ENCODE assay signal across 8 cellular contexts in the genomic region with DNA sequence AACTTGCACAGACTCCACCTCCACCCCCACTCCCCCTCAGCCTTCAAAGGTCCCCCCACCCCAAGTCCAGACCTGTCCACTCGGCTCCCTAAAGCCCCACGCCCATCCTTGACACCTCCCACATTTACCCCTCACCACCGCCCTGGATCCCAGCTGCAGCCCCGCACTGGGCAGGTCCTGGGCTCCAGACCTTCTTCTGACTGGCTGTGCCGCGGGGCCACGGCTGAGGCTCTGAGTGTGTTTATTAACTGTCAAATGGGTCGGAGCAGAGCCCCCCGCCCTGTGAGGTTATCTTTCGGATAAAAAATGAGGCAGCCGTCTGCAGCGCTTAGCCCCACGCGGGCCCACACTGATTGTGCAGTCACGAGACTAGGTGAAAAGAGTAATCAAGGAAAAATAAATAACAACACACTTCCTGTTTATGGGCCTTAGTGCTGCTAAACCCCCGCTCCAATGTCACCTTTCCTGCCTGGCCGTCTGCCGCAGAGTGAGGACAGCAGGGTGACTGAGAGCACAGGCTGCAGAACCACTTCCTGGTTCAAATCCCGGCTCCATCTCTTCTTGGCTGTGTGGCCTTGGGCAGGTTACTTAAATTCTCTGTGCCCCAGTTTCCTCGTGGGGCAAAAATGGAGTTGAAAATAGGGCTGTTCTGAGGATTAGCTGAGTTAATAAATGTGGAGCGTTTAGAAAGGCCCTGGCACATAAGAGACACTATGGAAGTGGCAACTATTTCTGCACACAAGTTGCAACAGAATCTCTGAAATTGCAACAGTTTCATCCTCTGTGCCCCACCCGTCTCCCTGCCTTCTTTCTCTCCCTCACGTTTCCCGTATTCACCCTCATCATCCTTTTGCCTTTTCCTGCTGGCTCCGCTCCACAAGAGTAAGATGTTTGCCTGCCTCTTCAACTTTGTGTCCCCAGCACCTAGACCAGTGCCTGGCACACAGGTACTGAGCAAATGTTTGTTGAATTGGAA. TPM values are rescaled to one million over a fixed set of nuclear protein-coding genes. Genes with fewer than 3 reads are reported as not detected.
DNase-seq lines count a peak whose midpoint lies in the region; ATAC-seq and TF ChIP-seq lines count a peak whose summit lies in the region.

No MANE protein-coding gene starts in this region.

- H3K27me3 Mint-ChIP-seq in natural killer cell treated with Interleukin-12 subunit alpha and Interleukin-12 subunit beta and Interleukin-15 and Interleukin-18, amount 100 ng/mL, for 72 hours: no peaks in the 10 kb centered on the region

- peaks cover 7% of the 10 kb centered on the region for H3K36me3 Mint-ChIP-seq in natural killer cell treated with Interleukin-12 subunit alpha and Interleukin-12 subunit beta and Interleukin-15 and Interleukin-18, amount 100 ng/mL, for 72 hours

- peak overlapping the region; percentile 43 to 65 for H3K9ac ChIP-seq in duodenal mucosa (ENCODE audit: low read depth in 1 of 2, low read length in 2 of 2)

- TF ChIP-seq CTCF in C4-2B (conservative IDR thresholded peaks at IDR 0.05): no peak

- peak overlapping the region; percentile 93 for H3K4me3 Mint-ChIP-seq in natural killer cell treated with Interleukin-12 subunit alpha and Interleukin-12 subunit beta and Interleukin-15 and Interleukin-18, amount 100 ng/mL, for 72 hours

- no peaks in the 10 kb centered on the region for H3K9me3 Mint-ChIP-seq in natural killer cell treated with Interleukin-12 subunit alpha and Interleukin-12 subunit beta and Interleukin-15 and Interleukin-18, amount 100 ng/mL, for 72 hours

- H3K27ac ChIP-seq in C4-2B (peak overlapping the region; percentile 76), duodenal mucosa (ENCODE audit: low read depth, low read length) (no peak overlapping the region)

- peak; percentile 44 for DNase-seq in NOMO-1 treated with dmso at 0.1 percent for 144 hours (lab: John Stamatoyannopoulos, UW; ENCODE audit: unreplicated experiment)
- DNase-seq in natural killer cell treated with Interleukin-12 subunit alpha and Interleukin-12 subunit beta and Interleukin-15 and Interleukin-18, amount 100 ng/mL, for 72 hours (ENCODE audit: low spot score): no peak
- DNase-seq in MG63: no peak
- no peak for DNase-seq in NCI-H1694 (lab: John Stamatoyannopoulos, UW)

- peaks cover 20 to 34% of the 10 kb centered on the region in 2 donors for H3K4me1 Mint-ChIP-seq in natural killer cell treated with Interleukin-12 subunit alpha and Interleukin-12 subunit beta and Interleukin-15 and Interleukin-18, amount 100 ng/mL, for 72 hours (ENCODE audit: low read depth in 2 of 2)

- peak overlapping the region in 1 of 2 donors; percentile 41 for H3K27ac Mint-ChIP-seq in natural killer cell treated with Interleukin-12 subunit alpha and Interleukin-12 subunit beta and Interleukin-15 and Interleukin-18, amount 100 ng/mL, for 72 hours

- H3K27me3 ChIP-seq in duodenal mucosa (ENCODE audit: control insufficient read depth in 1 of 2, insufficient read depth in 2 of 2, low read length in 2 of 2) (no peaks in the 10 kb centered on the region), MG63 (no peaks in the 10 kb centered on the region)

- no peak for ATAC-seq in natural killer cell treated with Interleukin-12 subunit alpha and Interleukin-12 subunit beta and Interleukin-15 and Interleukin-18, amount 100 ng/mL, for 72 hours
- ATAC-seq in HG02571 (IDR thresholded peaks at IDR 0.05; ENCODE audit: unreplicated experiment) (no peak), GM21447 (IDR thresholded peaks at IDR 0.05; ENCODE audit: unreplicated experiment) (no peak)

- peaks cover 27 to 30% of the 10 kb centered on the region in 2 donors for H3K4me1 ChIP-seq in duodenal mucosa (ENCODE audit: control insufficient read depth in 1 of 2, insufficient read depth in 2 of 2, low read length in 2 of 2)

- H3K36me3 ChIP-seq in duodenal mucosa (ENCODE audit: control insufficient read depth in 1 of 2, insufficient read depth in 2 of 2, low read length in 2 of 2): peaks cover 27 to 73% of the 10 kb centered on the region in 2 donors
- peaks cover 78% of the 10 kb centered on the region for H3K36me3 ChIP-seq in MG63

- H3K4me3 ChIP-seq in duodenal mucosa (ENCODE audit: low read depth in 1 of 2, low read length in 2 of 2): peak overlapping the region; percentile 75 to 85
- no peak overlapping the region for H3K4me3 ChIP-seq in MG63

- H3K9me3 ChIP-seq in duodenal mucosa (ENCODE audit: control insufficient read depth in 1 of 2, low read length in 2 of 2): no peaks in the 10 kb centered on the region
- H3K9me3 ChIP-seq in MG63: no peaks in the 10 kb centered on the region

RNA-seq across cellular contexts. Expression of a gene that starts 9.4 kb away (rescaled TPM):
- 10 to 100 TPM; 27.1 to 40.8 TPM for total RNA-seq in natural killer cell treated with Interleukin-12 subunit alpha and Interleukin-12 subunit beta and Interleukin-15 and Interleukin-18, amount 100 ng/mL, for 72 hours
- 1.0 and 1.1 TPM in 2 replicates for total RNA-seq in MG63 (2014; rRNA removed; shearing (Covaris generic); ENCODE audit: low replicate concordance)

RNA-seq across cellular contexts. Expression of a gene that starts 19.7 kb away (rescaled TPM):
- 10 to 100 TPM; 76.1 to 78.0 TPM for total RNA-seq in natural killer cell treated with Interleukin-12 subunit alpha and Interleukin-12 subunit beta and Interleukin-15 and Interleukin-18, amount 100 ng/mL, for 72 hours
- total RNA-seq in MG63 (2014; rRNA removed; shearing (Covaris generic); ENCODE audit: low replicate concordance): 0.20 and 6.3 TPM in 2 replicates

RNA-seq across cellular contexts. Expression of a gene that starts 45.5 kb away (rescaled TPM):
- total RNA-seq in natural killer cell treated with Interleukin-12 subunit alpha and Interleukin-12 subunit beta and Interleukin-15 and Interleukin-18, amount 100 ng/mL, for 72 hours: not detected
- 0.56 and 3.1 TPM in 2 replicates for total RNA-seq in MG63 (2014; rRNA removed; shearing (Covaris generic); ENCODE audit: low replicate concordance)

Comparison
In these comparisons a context has a peak if more than half of its experiments do, and no peak if none do; other contexts are left out.
1. RNA of a gene that starts 9.4 kb away (total RNA-seq): 27.1 to 40.8 TPM in natural killer cell treated with Interleukin-12 subunit alpha and Interleukin-12 subunit beta and Interleukin-15 and Interleukin-18, amount 100 ng/mL, for 72 hours; 1.0 to 1.1 TPM in MG63; every median in the first group is over 10 times any median in the second.
2. RNA of a gene that starts 19.7 kb away (total RNA-seq): 76.1 to 78.0 TPM in natural killer cell treated with Interleukin-12 subunit alpha and Interleukin-12 subunit beta and Interleukin-15 and Interleukin-18, amount 100 ng/mL, for 72 hours; 0.20 to 6.3 TPM in MG63; every median in the first group is over 10 times any median in the second.